In the genomic region with DNA sequence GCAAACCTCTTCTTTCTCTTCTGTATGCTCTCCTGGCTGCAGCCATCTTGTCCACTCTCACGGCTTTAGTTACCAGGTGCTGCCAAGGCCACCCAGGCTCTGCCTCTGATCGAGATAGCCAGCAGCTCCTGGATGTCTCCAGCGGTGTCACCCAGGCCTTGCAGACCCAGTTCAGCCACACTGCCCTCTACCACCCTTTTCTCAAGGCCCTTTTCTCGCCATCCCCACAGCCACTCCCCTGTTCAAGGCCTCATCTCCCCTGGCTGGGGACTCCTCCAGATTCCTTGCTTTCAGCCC, we compare ENCODE assay signal across 25 cellular contexts.
"Had no signal": no experiment of that assay in that cellular context is flagged by ENCODE, and none has a peak within 500 bp of the region (broad histone marks: within the 10 kb centered on the region; RNA-seq: fewer than 3 reads in every experiment).

No MANE protein-coding gene starts in this region.

- ATAC-seq: activated T-cell treated with anti-CD3 and anti-CD28 coated beads, Interleukin-2, amount 50 U/mL, for 72 hours; esophagus mucosa; left lung had no signal

- H3K9me3 Mint-ChIP-seq: activated naive CD4-positive, alpha-beta T cell treated with anti-CD3 and anti-CD28 coated beads, Interleukin-2, amount 10 ng/mL, durations not matched to agents 7 days and 5 days; activated T-cell treated with anti-CD3 and anti-CD28 coated beads, Interleukin-2, amount 50 U/mL, for 72 hours; immature natural killer cell; naive B cell; stimulated activated naive CD8-positive, alpha-beta T cell treated with anti-CD3 and anti-CD28 coated beads, Interleukin-15, amount 100 ng/mL, for 72 hours had no signal

- H3K4me1 ChIP-seq: left lung, suprapubic skin, transverse colon, uterus had no signal

- H3K4me2 ChIP-seq: hepatocyte had no signal

- H3K79me2 ChIP-seq: hepatocyte had no signal

- H3K4me1 Mint-ChIP-seq: immature natural killer cell; stimulated activated naive CD8-positive, alpha-beta T cell treated with anti-CD3 and anti-CD28 coated beads, Interleukin-15, amount 100 ng/mL, for 72 hours had no signal

- H3K36me3 ChIP-seq: cardiac muscle cell, left lung, suprapubic skin, transverse colon, uterus had no signal

- H3K4me3 ChIP-seq: cardiac muscle cell, hepatocyte, left lung, lung, suprapubic skin, transverse colon, uterus had no signal

- H3K27me3 Mint-ChIP-seq: progenitor cell of endocrine pancreas; stimulated activated naive CD8-positive, alpha-beta T cell treated with anti-CD3 and anti-CD28 coated beads, Interleukin-15, amount 100 ng/mL, for 72 hours had no signal

- H3K27ac Mint-ChIP-seq: activated naive CD4-positive, alpha-beta T cell treated with anti-CD3 and anti-CD28 coated beads, Interleukin-2, amount 10 ng/mL, durations not matched to agents 7 days and 5 days; activated T-cell treated with anti-CD3 and anti-CD28 coated beads, Interleukin-2, amount 50 U/mL, for 72 hours; immature natural killer cell; naive B cell; progenitor cell of endocrine pancreas; stimulated activated naive CD8-positive, alpha-beta T cell treated with anti-CD3 and anti-CD28 coated beads, Interleukin-15, amount 100 ng/mL, for 72 hours had no signal

- H3K27ac ChIP-seq: cardiac muscle cell, hepatocyte, left lung, suprapubic skin, transverse colon, uterus, WERI-Rb-1 had no signal

- H3K9me3 ChIP-seq: left lung, suprapubic skin, transverse colon, uterus had no signal

- H3K36me3 Mint-ChIP-seq: activated naive CD4-positive, alpha-beta T cell treated with anti-CD3 and anti-CD28 coated beads, Interleukin-2, amount 10 ng/mL, durations not matched to agents 7 days and 5 days; naive B cell had no signal

- H2AFZ ChIP-seq: hepatocyte had no signal

- H3K27me3 ChIP-seq: cardiac muscle cell, hepatocyte, left lung, suprapubic skin, transverse colon, uterus had no signal

- DNase-seq: activated CD4-positive, alpha-beta T cell treated with anti-CD3 and anti-CD28 coated beads for 1 hour; activated effector memory CD4-positive, alpha-beta T cell treated with anti-CD3 and anti-CD28 coated beads, Interleukin-2, amount 50 U/mL, for 16 hours; activated naive CD4-positive, alpha-beta T cell treated with anti-CD3 and anti-CD28 coated beads, Interleukin-2, amount 10 ng/mL, durations not matched to agents 7 days and 5 days; activated T-cell treated with anti-CD3 and anti-CD28 coated beads, Interleukin-2, amount 50 U/mL, for 72 hours; amygdala; effector CD4-positive, alpha-beta T cell; foreskin melanocyte; immature natural killer cell; kidney glomerular epithelial cell; naive B cell; retina; stimulated activated CD4-positive, alpha-beta T cell treated with anti-CD3 and anti-CD28 coated beads, Interleukin-4, amount 100 ng/mL, for 4 hours; stimulated activated naive CD8-positive, alpha-beta T cell treated with anti-CD3 and anti-CD28 coated beads, Interleukin-15, amount 100 ng/mL, for 72 hours; SW 1271; T-helper 2 cell; transverse colon; uterus; WERI-Rb-1 had no signal

- H3K4me3 Mint-ChIP-seq: activated naive CD4-positive, alpha-beta T cell treated with anti-CD3 and anti-CD28 coated beads, Interleukin-2, amount 10 ng/mL, durations not matched to agents 7 days and 5 days; activated T-cell treated with anti-CD3 and anti-CD28 coated beads, Interleukin-2, amount 50 U/mL, for 72 hours; immature natural killer cell; stimulated activated naive CD8-positive, alpha-beta T cell treated with anti-CD3 and anti-CD28 coated beads, Interleukin-15, amount 100 ng/mL, for 72 hours had no signal
